Comparison of ENCODE assay signal across 8 cellular contexts in genomic region chrX:71366674-71367256, GRCh38. TPM values are rescaled to one million over a fixed set of nuclear protein-coding genes. Genes with fewer than 3 reads are reported as not detected.
DNase-seq lines count a peak whose midpoint lies in the region; ATAC-seq and TF ChIP-seq lines count a peak whose summit lies in the region.

No MANE protein-coding gene starts in this region.

- H3K4me3 ChIP-seq in GM23338, result peak overlapping the region; percentile 67
- H3K4me3 ChIP-seq in heart right ventricle, result peak overlapping the region; percentile 35 to 88 (median 68)
- H3K4me3 ChIP-seq in prostate gland, result peak overlapping the region; percentile 46 to 51

- peak overlapping the region; percentile 82 for H3K4me2 ChIP-seq in GM23338

- H3K4me3 Mint-ChIP-seq in GM23338, result peak overlapping the region; percentile 96

- H3F3A ChIP-seq in GM23338 (replicated peaks; ENCODE audit: low read depth), result no peaks in the 10 kb centered on the region

- peaks cover 35% of the 10 kb centered on the region for H3K36me3 Mint-ChIP-seq in GM23338 (ENCODE audit: low read depth)
- H3K36me3 Mint-ChIP-seq in activated naive CD4-positive, alpha-beta T cell treated with anti-CD3 and anti-CD28 coated beads, Interleukin-2, amount 50 U/mL, for 72 hours, result peaks cover 8 to 21% of the 10 kb centered on the region in 2 donors

- intact Hi-C loops in heart right ventricle (cut with DNase I) (loop anchor here in 4 of 10 donors (5.0 to 10.0 kb wide), 4 partner anchors 82 to 182 kb away; partner anchors contain the start of genes ZMYM3 (in 2 of the 4) and NONO (in 1 of the 4)), prostate gland (cut with DNase I) (loop anchor here (5.0 to 10.0 kb wide), 2 partner anchors 82 to 114 kb away; partner anchors contain the start of genes NONO and ZMYM3)

- H3K9me3 ChIP-seq in heart right ventricle (no peaks in the 10 kb centered on the region), prostate gland (no peaks in the 10 kb centered on the region)

- TF ChIP-seq CTCF in GM23338 (conservative IDR thresholded peaks at IDR 0.05; ENCODE audit: low read depth in 2 of 2) (no peak), heart right ventricle (IDR thresholded peaks at IDR 0.05) (no peak), prostate gland (IDR thresholded peaks at IDR 0.05) (no peak)

- H3K27me3 ChIP-seq in GM23338 (ENCODE audit: insufficient read depth) (no peaks in the 10 kb centered on the region), heart right ventricle (no peaks in the 10 kb centered on the region), prostate gland (replicated peaks; ENCODE audit: insufficient read depth) (no peaks in the 10 kb centered on the region)

- H4K20me1 ChIP-seq in GM23338 (replicated peaks; ENCODE audit: insufficient read depth), result no peaks in the 10 kb centered on the region; the same call in 1 of the 2 replicates

- whole genome bisulfite sequencing in heart right ventricle, 2 donors, result 0% methylated on average over 22 to 33 of the region's 36 CpGs
- 1% methylated on average over 22 of the region's 36 CpGs for WGBS in prostate gland

- peaks cover 7% of the 10 kb centered on the region; the same call in 2 of the 3 replicates for H3K4me1 Mint-ChIP-seq in GM23338

- TF ChIP-seq POLR2A in prostate gland (IDR thresholded peaks at IDR 0.05), result no peak

- H3K79me2 ChIP-seq in GM23338 (replicated peaks; ENCODE audit: insufficient read depth), result peaks cover 39% of the 10 kb centered on the region

- H3K9me2 ChIP-seq in GM23338 (ENCODE audit: insufficient read depth), result no peaks in the 10 kb centered on the region

- no peaks in the 10 kb centered on the region; the same call in 2 of the 3 replicates for H3K9me3 Mint-ChIP-seq in GM23338
- no peaks in the 10 kb centered on the region for H3K9me3 Mint-ChIP-seq in activated naive CD4-positive, alpha-beta T cell treated with anti-CD3 and anti-CD28 coated beads, Interleukin-2, amount 50 U/mL, for 72 hours

- peak; percentile 12 for ATAC-seq in GM23338
- no peak for ATAC-seq in activated naive CD4-positive, alpha-beta T cell treated with anti-CD3 and anti-CD28 coated beads, Interleukin-2, amount 50 U/mL, for 72 hours
- ATAC-seq in heart right ventricle, result peak in 7 of 8 donors; percentile 5 to 41 (median 14)

- peak overlapping the region; percentile 80; the same call in 1 of the 2 replicates for H3K27ac ChIP-seq in GM23338 (ENCODE audit: low read depth)
- H3K27ac ChIP-seq in heart right ventricle, result peak overlapping the region; percentile 43 to 96 (median 90)
- H3K27ac ChIP-seq in prostate gland, result peak overlapping the region; percentile 77 to 79

- no peak overlapping the region for H2AFZ ChIP-seq in GM23338

- H3K36me3 ChIP-seq in GM23338 (ENCODE audit: insufficient read depth) (no peaks in the 10 kb centered on the region; the same call in 1 of the 2 replicates), heart right ventricle (peaks cover 0 to 37% (median 0%) of the 10 kb centered on the region in 9 donors), prostate gland (no peaks in the 10 kb centered on the region)

- H3K27me3 Mint-ChIP-seq in GM23338 (ENCODE audit: insufficient read depth, low read depth, poor library complexity), result peaks cover 6% of the 10 kb centered on the region

- H3K4me1 ChIP-seq in GM23338 (ENCODE audit: insufficient read depth), result no peaks in the 10 kb centered on the region
- H3K4me1 ChIP-seq in heart right ventricle, result peaks cover 0 to 39% (median 14%) of the 10 kb centered on the region in 9 donors
- no peaks in the 10 kb centered on the region for H3K4me1 ChIP-seq in prostate gland (replicated peaks)

- peak; percentile 24 for DNase-seq in COLO829 (ENCODE audit: low spot score)
- DNase-seq in GM23338 (ENCODE audit: low spot score), result peak; percentile 14
- DNase-seq in activated naive CD4-positive, alpha-beta T cell treated with anti-CD3 and anti-CD28 coated beads, Interleukin-2, amount 50 U/mL, for 72 hours (ENCODE audit: low spot score in 2 of 2), result peak; percentile 16 to 55
- DNase-seq in heart right ventricle, result peak; percentile 5 to 14
- DNase-seq in prostate gland (ENCODE audit: low spot score), result no peak
- DNase-seq in NCI-H1092 treated with DMSO at 0.1 percent for 48 hours (lab: John Stamatoyannopoulos, UW), result no peak
- DNase-seq in NCI-H2107 treated with DMSO at 0.1 percent for 48 hours (lab: John Stamatoyannopoulos, UW; ENCODE audit: unreplicated experiment), result no peak

- peak overlapping the region; percentile 93 for H3K27ac Mint-ChIP-seq in GM23338
- peak overlapping the region; percentile 99 for H3K27ac Mint-ChIP-seq in activated naive CD4-positive, alpha-beta T cell treated with anti-CD3 and anti-CD28 coated beads, Interleukin-2, amount 50 U/mL, for 72 hours

TF ChIP-seq in GM23338, 12 proteins besides CTCF, POLR2A, EP300 and RAD21 (continues in another document):
- no peak for TF ChIP-seq NANOG (IDR thresholded peaks at IDR 0.05; ENCODE audit: borderline replicate concordance)
- TF ChIP-seq STAT1 (IDR thresholded peaks at IDR 0.05; ENCODE audit: unreplicated experiment), result no peak

TF ChIP-seq in PFSK-1, 5 proteins besides CTCF, POLR2A, EP300 and RAD21:
- TF ChIP-seq FOXP2 (optimal IDR thresholded peaks at IDR 0.05; ENCODE audit: borderline replicate concordance, extremely low read depth, extremely low read length, insufficient read depth) (no peak), POLR2AphosphoS5 (IDR thresholded peaks at IDR 0.05; ENCODE audit: low read depth, low read length) (peak; percentile 47; the same call in 1 of the 2 replicates), SIN3A (IDR thresholded peaks at IDR 0.05; ENCODE audit: borderline replicate concordance, insufficient read depth, low read length) (0 out of 2 replicates have a peak, but pooled peaks have one; percentile 20), REST (IDR thresholded peaks at IDR 0.05; ENCODE audit: insufficient read depth in 1 of 2, low read depth in 2 of 2, low read length in 2 of 2) (no peak), TAF1 (IDR thresholded peaks at IDR 0.05; ENCODE audit: borderline replicate concordance, insufficient read depth, low read length) (no peak)

RNA-seq across cellular contexts. Expression of gene TAF1, which starts 0.6 kb away (rescaled TPM):
- 25.6 and 26.9 TPM in 2 replicates for total RNA-seq in GM23338 (2014; rRNA removed; shearing (Covaris generic))
- polyA plus RNA-seq in GM23338 (2016; fragmentation: Nextera tagmentation; extraction: Ambion mirVana) (5.3 and 6.7 TPM in 2 replicates), heart right ventricle (1 to 10 TPM; 6.0 to 8.7 TPM)
- 21.5 TPM for polyA plus RNA-seq in PFSK-1 (2012; ENCODE audit: insufficient read length, low read depth)
- total RNA-seq in activated naive CD4-positive, alpha-beta T cell treated with anti-CD3 and anti-CD28 coated beads, Interleukin-2, amount 50 U/mL, for 72 hours, result 10 to 100 TPM; 38.1 to 43.1 TPM
- total RNA-seq in heart right ventricle (10 to 100 TPM; 16.1 to 27.1 (median 21.6) TPM), prostate gland (10 to 100 TPM; 27.1 to 67.9 TPM)

Comparison
In these comparisons a context has a peak if more than half of its experiments do, and no peak if none do; other contexts are left out.
1. DNase-seq: peak in COLO829 (single experiment), GM23338 (single experiment), activated naive CD4-positive, alpha-beta T cell treated with anti-CD3 and anti-CD28 coated beads, Interleukin-2, amount 50 U/mL, for 72 hours (2 of 2) and heart right ventricle (2 of 2); none in prostate gland (single experiment), NCI-H1092 treated with DMSO at 0.1 percent for 48 hours (single experiment) and NCI-H2107 treated with DMSO at 0.1 percent for 48 hours (single experiment).
2. ATAC-seq: peak in GM23338 (single experiment) and heart right ventricle (7 of 8); none in activated naive CD4-positive, alpha-beta T cell treated with anti-CD3 and anti-CD28 coated beads, Interleukin-2, amount 50 U/mL, for 72 hours (0 of 2).
3. Peak in every context shown above with its lines, with median percentiles within 50 percentile points of each other: H3K27ac ChIP-seq and H3K4me3 ChIP-seq.